Comparison of ENCODE assay signal across 8 cellular contexts in genomic region chr6:134175532-134176282, GRCh38.
DNase-seq lines count a peak whose midpoint lies in the region; ATAC-seq and TF ChIP-seq lines count a peak whose summit lies in the region.

No MANE protein-coding gene starts in this region.

- peak overlapping the region; percentile 87 for H3K27ac ChIP-seq in PC-3 (ENCODE audit: low read length)
- peak overlapping the region; percentile 92 for H3K27ac ChIP-seq in adipose tissue (ENCODE audit: low read depth, low read length)

- H3K36me3 ChIP-seq in PC-3 (ENCODE audit: low read depth, low read length): peaks cover 25% of the 10 kb centered on the region

- H3K9me2 ChIP-seq in PC-3 (replicated peaks; ENCODE audit: low read length): no peaks in the 10 kb centered on the region

- no peaks in the 10 kb centered on the region for H3K9me3 ChIP-seq in PC-3 (ENCODE audit: low read length)

- POLR2A ChIA-PET in PC-3 (lab: Charles Lee; ENCODE audit: unreplicated experiment): no interaction called here

- H4K20me1 ChIP-seq in PC-3 (ENCODE audit: low read length): peaks cover 18% of the 10 kb centered on the region

- H3K9ac ChIP-seq in PC-3 (ENCODE audit: low read length): peak overlapping the region; percentile 95

- H2AFZ ChIP-seq in PC-3 (ENCODE audit: low read length): peak overlapping the region; percentile 62

- in situ Hi-C loops in GM13976 (cut with MboI; ENCODE audit: low sequenced_read_pairs, unreplicated experiment): loop anchor here (10.0 kb wide), 1 partner anchor 639 kb away; no protein-coding TSS in a partner anchor

- H3K4me2 ChIP-seq in PC-3 (ENCODE audit: low read length): peak overlapping the region; percentile 88

- H3K79me2 ChIP-seq in PC-3 (ENCODE audit: low read length): peaks cover 23% of the 10 kb centered on the region

- 0 to 1% (median 1%) methylated on average over 44 of the region's 44 CpGs for WGBS in adipose tissue, 3 donors

- CTCF ChIA-PET in PC-3 (lab: Charles Lee): no interaction called here

- H3K4me3 ChIP-seq in PC-3 (ENCODE audit: low read length): peak overlapping the region; percentile 95

- no peaks in the 10 kb centered on the region for H3F3A ChIP-seq in PC-3 (ENCODE audit: low read length, unreplicated experiment)

- intact Hi-C loops in PC-3 (cut with micrococcal nuclease) (loop anchor here (2.0 to 10.0 kb wide), 2 partner anchors 119 to 361 kb away; no protein-coding TSS in a partner anchor), left ventricle myocardium superior (cut with micrococcal nuclease) (no loop called here), posterior vena cava (cut with DNase I) (loop anchor here (5.0 to 10.0 kb wide), 2 partner anchors 462 to 469 kb away; no protein-coding TSS in a partner anchor)

- peak; percentile 47 for DNase-seq in GM13976 (ENCODE audit: low spot score)
- peak; percentile 67 for DNase-seq in PC-3
- peak; percentile 83 for DNase-seq in left ventricle myocardium superior
- peak; percentile 95 for DNase-seq in posterior vena cava (ENCODE audit: low spot score)

- peak; percentile 17 for ATAC-seq in HG02840 (IDR thresholded peaks at IDR 0.05; ENCODE audit: low FRiP score, unreplicated experiment)
- ATAC-seq in PC-3: peak; percentile 54
- ATAC-seq in left ventricle myocardium superior: peak; percentile 53
- ATAC-seq in HG02798 (IDR thresholded peaks at IDR 0.05; ENCODE audit: poor library complexity, unreplicated experiment): no peak
- no peak for ATAC-seq in HG02588 (IDR thresholded peaks at IDR 0.05; ENCODE audit: unreplicated experiment)

- peaks cover 7% of the 10 kb centered on the region; the same call in 1 of the 2 replicates for H3K4me1 ChIP-seq in PC-3 (ENCODE audit: insufficient read depth, low read length)

- BruUV-seq in PC-3 (replicated peaks; lab: Mats Ljungman, UMichigan): TSS peak; percentile 76

- TF ChIP-seq CTCF in GM13976 (IDR thresholded peaks at IDR 0.05; ENCODE audit: borderline replicate concordance, control extremely low read depth, extremely low read depth, insufficient read depth, missing control alignments) (no peak), PC-3 (conservative IDR thresholded peaks at IDR 0.05; ENCODE audit: low read depth, low read length) (no peak)

- no peaks in the 10 kb centered on the region for H3K27me3 ChIP-seq in PC-3 (ENCODE audit: low read length)

Comparison
In these comparisons a context has a peak if more than half of its experiments do, and no peak if none do; other contexts are left out.
1. ATAC-seq: peak in HG02840 (single experiment), PC-3 (single experiment) and left ventricle myocardium superior (single experiment); none in HG02798 (single experiment) and HG02588 (single experiment).
2. Peak in every context shown above with its lines, with median percentiles within 50 percentile points of each other: DNase-seq.